9 cellular contexts compared by ENCODE assay signal in the genomic region with DNA sequence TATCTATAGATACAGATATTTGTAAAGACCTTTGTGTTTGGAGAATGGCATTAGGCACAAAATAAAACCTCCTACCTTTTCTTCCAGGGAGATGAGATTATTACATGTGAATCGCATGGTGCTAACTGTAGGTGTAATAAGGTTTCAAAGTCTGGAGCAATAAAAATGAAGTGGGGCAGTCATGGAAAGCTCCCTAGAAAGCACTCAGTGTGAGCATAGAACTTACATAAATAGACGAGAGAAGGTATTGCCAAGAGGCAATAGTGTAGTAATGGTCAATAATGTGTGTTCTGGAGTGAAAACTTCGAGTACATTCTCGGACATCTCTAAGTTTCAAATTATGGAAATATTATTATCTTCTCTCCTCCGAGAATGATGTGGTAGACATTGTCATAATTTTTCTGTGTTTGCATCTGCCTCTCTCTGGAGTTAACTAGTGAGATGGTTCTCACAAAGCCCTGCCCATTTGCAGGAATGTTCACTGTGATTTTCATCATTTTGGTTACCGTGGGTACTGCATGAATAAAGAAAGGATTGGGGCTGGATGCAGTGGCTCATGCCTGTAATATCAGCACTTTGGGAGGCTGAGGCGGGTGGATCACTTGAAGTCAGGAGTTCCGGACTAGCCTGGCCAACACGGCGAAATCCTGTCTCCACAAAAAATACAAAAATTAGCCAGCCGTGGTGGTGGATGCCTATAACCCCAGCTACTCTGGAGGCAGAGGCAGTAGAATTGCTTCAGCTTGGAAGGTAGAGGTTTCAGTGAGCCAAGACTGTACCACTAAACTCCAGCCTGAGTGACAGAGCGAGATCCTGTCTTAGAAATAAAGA. TPM values are rescaled to one million over a fixed set of nuclear protein-coding genes. Genes with fewer than 3 reads are reported as not detected.
DNase-seq lines count a peak whose midpoint lies in the region; ATAC-seq and TF ChIP-seq lines count a peak whose summit lies in the region.
"Had no signal": no experiment of that assay in that cellular context is flagged by ENCODE, and none has a peak within 500 bp of the region (broad histone marks: within the 10 kb centered on the region; RNA-seq: fewer than 3 reads in every experiment).

No MANE protein-coding gene starts in this region.

- peaks cover 5 to 39% (median 34%) of the 10 kb centered on the region in 9 donors for H3K4me1 ChIP-seq in heart right ventricle
- peaks cover 18 to 50% of the 10 kb centered on the region in 2 donors for H3K4me1 ChIP-seq in thoracic aorta (ENCODE audit: control insufficient read depth in 1 of 2, low read depth in 2 of 2)

- H3K27ac ChIP-seq in heart right ventricle (peak overlapping the region in 1 of 10 donors; percentile 41), thoracic aorta (peak overlapping the region; percentile 52 to 77)

- H3K9me3 Mint-ChIP-seq in HFFc6, result peaks cover 43% of the 10 kb centered on the region

- peak overlapping the region; percentile 100 for H3K27ac Mint-ChIP-seq in HFFc6

- 57 to 66% methylated on average over 12 of the region's 12 CpGs for WGBS in heart right ventricle, 2 donors

- H3K36me3 ChIP-seq in heart right ventricle (peaks cover 0 to 51% (median 34%) of the 10 kb centered on the region in 9 donors), thoracic aorta (peaks cover 35% of the 10 kb centered on the region)

- H3K4me1 Mint-ChIP-seq in HFFc6 (ENCODE audit: low read depth), result peaks cover 53% of the 10 kb centered on the region

- TF ChIP-seq CTCF in HFFc6 (IDR thresholded peaks at IDR 0.05) (no peak), heart right ventricle (IDR thresholded peaks at IDR 0.05) (no peak), thoracic aorta (IDR thresholded peaks at IDR 0.05) (peak; percentile 22)

- H3K27me3 ChIP-seq in heart right ventricle (no peaks in the 10 kb centered on the region), thoracic aorta (replicated peaks; ENCODE audit: insufficient read depth) (no peaks in the 10 kb centered on the region)

- H3K9me3 ChIP-seq in heart right ventricle, result peaks cover 0 to 15% (median 0%) of the 10 kb centered on the region in 11 donors
- no peaks in the 10 kb centered on the region for H3K9me3 ChIP-seq in thoracic aorta

- DNase-seq in HFFc6, result peak; percentile 92
- DNase-seq in amniotic epithelial cell (ENCODE audit: low read depth), result peak; percentile 51
- DNase-seq in heart right ventricle, result no peak
- DNase-seq in thoracic aorta (ENCODE audit: low spot score), result no peak
- no peak for DNase-seq in GDM1 (lab: John Stamatoyannopoulos, UW)
- no peak for DNase-seq in T-helper 1 cell
- no peak for DNase-seq in SW480 (ENCODE audit: low spot score)
- DNase-seq: NCI-H2227 treated with DMSO at 0.1 percent for 48 hours, retina had no signal

- peaks cover 68% of the 10 kb centered on the region for H3K27me3 Mint-ChIP-seq in HFFc6 (ENCODE audit: insufficient read depth)

- H3K4me3 ChIP-seq in heart right ventricle, result no peak overlapping the region
- H3K4me3 ChIP-seq in thoracic aorta, result no peak overlapping the region

- intact Hi-C loops in heart right ventricle (cut with DNase I), result no loop called here

- H3K36me3 Mint-ChIP-seq in HFFc6 (ENCODE audit: low read depth), result peaks cover 34% of the 10 kb centered on the region

- H3K4me3 Mint-ChIP-seq in HFFc6, result peak overlapping the region; percentile 100

- ATAC-seq in heart right ventricle, result peak in 5 of 8 donors; percentile 22 to 51 (median 26)
- ATAC-seq in thoracic aorta (ENCODE audit: insufficient number of reproducible peaks, low FRiP score, low read depth), result peak; percentile 23

RNA-seq across cellular contexts. Expression of gene VIM, which starts 10.6 kb away (rescaled TPM):
- total RNA-seq in HFFc6 (2021; fragmentation: NEBNext Ultra II Directional; extraction: Animal tissue kit (Norgen Biotek cat#: 25700)), result over 10,000 TPM in 4 of 6 experiments, 1,000 to 10,000 TPM in 2; 9,623 to 12,540 (median 10,688) TPM
- total RNA-seq in heart right ventricle (100 to 1,000 TPM; 232 to 834 (median 332) TPM), thoracic aorta (1,000 to 10,000 TPM; 5,884 to 8,033 TPM)
- polyA plus RNA-seq in heart right ventricle, result 100 to 1,000 TPM; 469 to 669 TPM

RNA-seq across cellular contexts. Expression of gene TRDMT1, which starts 37.2 kb away (rescaled TPM):
- 10 to 100 TPM in 2 of 6 experiments, 1 to 10 TPM in 4; 6.8 to 13.0 (median 8.6) TPM for total RNA-seq in HFFc6 (2021; fragmentation: NEBNext Ultra II Directional; extraction: Animal tissue kit (Norgen Biotek cat#: 25700))
- 1 to 10 TPM; 3.3 to 6.3 (median 4.0) TPM for total RNA-seq in heart right ventricle
- polyA plus RNA-seq in heart right ventricle, result 1 to 10 TPM; 2.0 to 2.3 TPM
- total RNA-seq in thoracic aorta, result 10 to 100 TPM; 12.3 to 21.0 TPM

Comparison
In these comparisons a context has a peak if more than half of its experiments do, and no peak if none do; other contexts are left out.
1. DNase-seq: peak in HFFc6 (single experiment) and amniotic epithelial cell (single experiment); none in heart right ventricle (0 of 2), thoracic aorta (single experiment), GDM1 (single experiment), T-helper 1 cell (0 of 5) and SW480 (single experiment).
2. RNA of gene VIM, which starts 10.6 kb away (total RNA-seq): 9,623 to 12,540 TPM in HFFc6 and 5,884 to 8,033 TPM in thoracic aorta; 232 to 834 TPM in heart right ventricle; every median in the first group is over 4 times any median in the second.